Comparison of ENCODE assay signal across 10 cellular contexts in genomic region chr1:154154534-154155181, GRCh38. TPM values are rescaled to one million over a fixed set of nuclear protein-coding genes. Genes with fewer than 3 reads are reported as not detected.
DNase-seq lines count a peak whose midpoint lies in the region; ATAC-seq and TF ChIP-seq lines count a peak whose summit lies in the region.
"Had no signal": no experiment of that assay in that cellular context is flagged by ENCODE, and none has a peak within 500 bp of the region (broad histone marks: within the 10 kb centered on the region; RNA-seq: fewer than 3 reads in every experiment).

NUP210L (minus strand) TSS chr1:154155073.

- TF ChIP-seq CTCF in fibroblast of the aortic adventitia (IDR thresholded peaks at IDR 0.05; ENCODE audit: insufficient read depth, low read length) (no peak), parathyroid adenoma (IDR thresholded peaks at IDR 0.05) (no peak), BE2C (IDR thresholded peaks at IDR 0.05; ENCODE audit: low read depth, low read length) (no peak)

- H3K36me3 ChIP-seq in parathyroid adenoma (ENCODE audit: control insufficient read depth, insufficient read depth, low read length): no peaks in the 10 kb centered on the region
- peaks cover 42% of the 10 kb centered on the region for H3K36me3 ChIP-seq in BE2C

- no peaks in the 10 kb centered on the region for H3K4me1 ChIP-seq in parathyroid adenoma
- no peaks in the 10 kb centered on the region for H3K4me1 ChIP-seq in BE2C
- H3K4me1 ChIP-seq: SJCRH30 had no signal

- H3K4me3 Mint-ChIP-seq in T-helper 17 cell: no peak within 1 kb of the TSS

- DNase-seq in DMS53 (lab: John Stamatoyannopoulos, UW) (peak; percentile 93), T-helper 17 cell (no peak), fibroblast of the aortic adventitia (ENCODE audit: low read depth) (peak; percentile 44), BE2C (no peak)
- DNase-seq: SJCRH30 had no signal

- H3K9me3 ChIP-seq in T-helper 17 cell (ENCODE audit: control insufficient read depth, low read length, poor library complexity, severe bottlenecking) (no peaks in the 10 kb centered on the region), parathyroid adenoma (ENCODE audit: control insufficient read depth, low read length) (no peaks in the 10 kb centered on the region), BE2C (no peaks in the 10 kb centered on the region; the same call in 1 of the 2 replicates)
- H3K9me3 ChIP-seq: SJCRH30 had no signal

- H3K36me3 Mint-ChIP-seq in T-helper 17 cell (ENCODE audit: low read depth): peaks cover 2% of the 10 kb centered on the region

- H3K27ac Mint-ChIP-seq in T-helper 17 cell: peak within 1 kb of the TSS; percentile 94

- no peaks in the 10 kb centered on the region for H3K79me2 ChIP-seq in parathyroid adenoma

- no peak for ATAC-seq in T-helper 17 cell
- no peak for ATAC-seq in HG03571 (IDR thresholded peaks at IDR 0.05; ENCODE audit: unreplicated experiment)
- ATAC-seq in HG03342 (IDR thresholded peaks at IDR 0.05; ENCODE audit: unreplicated experiment): no peak
- ATAC-seq in HG03025 (IDR thresholded peaks at IDR 0.05; ENCODE audit: low FRiP score, unreplicated experiment): no peak

- no peak within 1 kb of the TSS for H3K9ac ChIP-seq in parathyroid adenoma

- H3K4me2 ChIP-seq in parathyroid adenoma (ENCODE audit: low read length): no peak within 1 kb of the TSS

- H3K4me1 Mint-ChIP-seq in T-helper 17 cell: peaks cover 39% of the 10 kb centered on the region

- H3K27ac ChIP-seq in parathyroid adenoma: peak within 1 kb of the TSS; percentile 70
- H3K27ac ChIP-seq: SJCRH30 had no signal

- H3K27me3 Mint-ChIP-seq in T-helper 17 cell: no peaks in the 10 kb centered on the region

- H3K4me3 ChIP-seq in fibroblast of the aortic adventitia (ENCODE audit: low read depth, low read length): no peak within 1 kb of the TSS
- H3K4me3 ChIP-seq in parathyroid adenoma (ENCODE audit: low read depth, low read length): no peak within 1 kb of the TSS
- no peak within 1 kb of the TSS for H3K4me3 ChIP-seq in BE2C (ENCODE audit: low read depth, low read length)
- H3K4me3 ChIP-seq: SJCRH30 had no signal

- H2AFZ ChIP-seq in parathyroid adenoma: no peak within 1 kb of the TSS

- no peaks in the 10 kb centered on the region for H3K27me3 ChIP-seq in parathyroid adenoma (ENCODE audit: control insufficient read depth, insufficient read depth, low read length)
- H3K27me3 ChIP-seq in BE2C: no peaks in the 10 kb centered on the region
- H3K27me3 ChIP-seq: SJCRH30 had no signal

RNA-seq across cellular contexts. Expression of gene NUP210L, which starts in this region (rescaled TPM):
- total RNA-seq in T-helper 17 cell (under 1 TPM in 1 of 2 donors, not detected in 1; 0.07 TPM), fibroblast of the aortic adventitia (ENCODE audit: low replicate concordance) (0.09 TPM in 1 of 2 replicates, not detected in the other)
- polyA plus RNA-seq in BE2C (2012; ENCODE audit: insufficient read depth, insufficient read length, low read depth): not detected
- polyA plus RNA-seq: liver had no signal

Comparison
In these comparisons a context has a peak if more than half of its experiments do, and no peak if none do; other contexts are left out.
1. Peak in DNase-seq in fibroblast of the aortic adventitia; RNA of the gene not detected or under 1 TPM.